Comparison of ENCODE assay signal across 9 cellular contexts in genomic region chr2:156110890-156111289, GRCh38.
DNase-seq lines count a peak whose midpoint lies in the region; ATAC-seq, FAIRE-seq and TF ChIP-seq lines count a peak whose summit lies in the region.
"Had no signal": no experiment of that assay in that cellular context is flagged by ENCODE, and none has a peak within 500 bp of the region (broad histone marks: within the 10 kb centered on the region; RNA-seq: fewer than 3 reads in every experiment).

No MANE protein-coding gene starts in this region.

- H3K4me3 Mint-ChIP-seq in effector memory CD8-positive, alpha-beta T cell = no peak overlapping the region
- H3K4me3 Mint-ChIP-seq: CD4-positive, CD25-positive, alpha-beta regulatory T cell had no signal

- DNase-seq in activated CD4-positive, alpha-beta T cell treated with anti-CD3 and anti-CD28 coated beads for 4 hours = peak; percentile 1 to 4
- DNase-seq in activated CD4-positive, alpha-beta T cell treated with anti-CD3 and anti-CD28 coated beads for 1 hour = no peak
- peak; percentile 11 for DNase-seq in MM.1S
- peak in 1 of 3 experiments; percentile 0 for DNase-seq in effector memory CD8-positive, alpha-beta T cell
- no peak for DNase-seq in RCC 7860 (ENCODE audit: low spot score)
- no peak for DNase-seq in T-helper 9 cell
- no peak for DNase-seq in DMS79 treated with DMSO at 0.1 percent for 48 hours (lab: John Stamatoyannopoulos, UW)

- H3K4me1 Mint-ChIP-seq in effector memory CD8-positive, alpha-beta T cell (ENCODE audit: low read depth in 2 of 2) = no peaks in the 10 kb centered on the region
- H3K4me1 Mint-ChIP-seq: CD4-positive, CD25-positive, alpha-beta regulatory T cell had no signal

- no peaks in the 10 kb centered on the region for H3F3A ChIP-seq in MM.1S (ENCODE audit: insufficient read depth, low read length)

- no peak overlapping the region for H3K4me3 ChIP-seq in MM.1S (ENCODE audit: low read length)

- no peaks in the 10 kb centered on the region for H3K9me3 Mint-ChIP-seq in effector memory CD8-positive, alpha-beta T cell

- H4K20me1 ChIP-seq in MM.1S (ENCODE audit: insufficient read depth, low read length) = no peaks in the 10 kb centered on the region

- no peak overlapping the region for H2AFZ ChIP-seq in MM.1S (ENCODE audit: low read length)

- H3K9ac ChIP-seq in MM.1S (ENCODE audit: low read length) = no peak overlapping the region

- no peaks in the 10 kb centered on the region for H3K27me3 ChIP-seq in MM.1S (replicated peaks; ENCODE audit: insufficient read depth, low read length)

- H3K36me3 Mint-ChIP-seq in effector memory CD8-positive, alpha-beta T cell (ENCODE audit: insufficient read depth) = no peaks in the 10 kb centered on the region
- H3K36me3 Mint-ChIP-seq: CD4-positive, CD25-positive, alpha-beta regulatory T cell had no signal

- no peak for TF ChIP-seq CTCF in MM.1S (IDR thresholded peaks at IDR 0.05; ENCODE audit: low read length)

- FAIRE-seq in RCC 7860 (lab: Jason Lieb, UNC) = no peak

- ATAC-seq in HG02610 (IDR thresholded peaks at IDR 0.05; ENCODE audit: unreplicated experiment) = peak; percentile 98
- ATAC-seq in effector memory CD8-positive, alpha-beta T cell (replicated peaks) = peak; percentile 50

- H3K79me2 ChIP-seq in MM.1S (ENCODE audit: low read length) = no peaks in the 10 kb centered on the region

- H3K27ac Mint-ChIP-seq in effector memory CD8-positive, alpha-beta T cell = no peak overlapping the region
- H3K27ac Mint-ChIP-seq: CD4-positive, CD25-positive, alpha-beta regulatory T cell had no signal

- H3K4me1 ChIP-seq in MM.1S (ENCODE audit: low read length) = no peaks in the 10 kb centered on the region

- H3K4me2 ChIP-seq in MM.1S (ENCODE audit: low read depth, low read length) = no peak overlapping the region

- H3K9me2 ChIP-seq in MM.1S (replicated peaks; ENCODE audit: insufficient read depth, low read length) = no peaks in the 10 kb centered on the region

- no peak overlapping the region for H3K27ac ChIP-seq in MM.1S (ENCODE audit: low read length)

- H3K27me3 Mint-ChIP-seq in effector memory CD8-positive, alpha-beta T cell = no peaks in the 10 kb centered on the region
- H3K27me3 Mint-ChIP-seq: CD4-positive, CD25-positive, alpha-beta regulatory T cell had no signal

- no peaks in the 10 kb centered on the region for H3K36me3 ChIP-seq in MM.1S (replicated peaks; ENCODE audit: insufficient read depth, low read length)

- no peaks in the 10 kb centered on the region for H3K9me3 ChIP-seq in MM.1S (replicated peaks; ENCODE audit: insufficient read depth, low read length)

Comparison
In these comparisons a context has a peak if more than half of its experiments do, and no peak if none do; other contexts are left out.
1. DNase-seq: peak in activated CD4-positive, alpha-beta T cell treated with anti-CD3 and anti-CD28 coated beads for 4 hours (2 of 2) and MM.1S (single experiment); none in activated CD4-positive, alpha-beta T cell treated with anti-CD3 and anti-CD28 coated beads for 1 hour (single experiment), RCC 7860 (single experiment), T-helper 9 cell (single experiment) and DMS79 treated with DMSO at 0.1 percent for 48 hours (single experiment).